ENCODE assay signal across 10 cellular contexts in the genomic region with DNA sequence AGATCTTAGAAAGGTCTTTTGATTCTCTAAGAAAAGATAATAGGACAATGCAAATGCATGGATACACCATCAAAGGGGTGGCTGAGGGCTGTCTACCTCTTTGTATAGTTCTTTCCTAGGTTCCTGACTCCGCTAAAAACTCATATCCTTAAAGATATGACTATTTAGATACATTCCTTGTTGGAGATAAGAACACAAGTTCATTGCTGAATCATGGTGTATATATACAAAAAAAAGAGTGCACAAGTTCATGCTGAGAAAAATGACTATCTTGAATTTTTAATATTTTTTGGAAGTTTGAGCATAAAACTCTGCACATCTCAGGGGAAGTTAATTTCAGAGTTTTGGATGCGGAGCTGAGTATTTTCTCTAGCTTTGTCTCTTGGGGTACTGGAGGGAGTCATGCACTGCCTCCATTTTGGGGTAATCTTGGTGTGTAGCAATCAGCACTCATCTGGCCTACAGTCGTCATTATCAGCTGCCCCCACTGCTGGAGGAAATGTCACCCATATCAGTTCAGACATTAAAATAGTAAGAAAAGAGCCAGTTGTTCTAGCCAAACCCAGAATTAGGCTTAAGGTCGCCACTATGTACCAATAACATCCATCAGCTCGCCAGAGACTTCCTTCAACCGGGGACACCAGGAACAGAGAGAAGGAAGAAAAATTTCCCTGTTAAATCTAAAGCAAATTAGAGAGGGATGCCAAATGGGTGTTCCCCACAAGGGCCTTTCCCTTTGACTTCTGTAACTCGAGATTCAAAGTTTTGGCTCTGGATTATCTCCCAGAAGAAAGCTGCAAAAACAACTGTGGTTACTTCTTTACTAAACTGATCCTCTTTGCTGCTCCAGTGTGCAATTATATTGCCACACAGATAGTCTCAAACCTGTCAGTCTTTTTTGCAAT. TPM values are rescaled to one million over a fixed set of nuclear protein-coding genes. Genes with fewer than 3 reads are reported as not detected.
A peak's percentile ranks its signal among the peaks of the same experiment; 100 is the strongest.
DNase-seq lines count a peak whose midpoint lies in the region; ATAC-seq and TF ChIP-seq lines count a peak whose summit lies in the region.
"Had no signal": no experiment of that assay in that cellular context is flagged by ENCODE, and none has a peak within 500 bp of the region (broad histone marks: within the 10 kb centered on the region; RNA-seq: fewer than 3 reads in every experiment).

No MANE protein-coding gene starts in this region.

- CTCF ChIA-PET in activated CD4-positive, alpha-beta memory T cell treated with anti-CD3 and anti-CD28 coated beads for 36 hours (lab: Charles Lee): interaction anchor here (1.6 to 2.1 kb wide), 2 partner anchors 31 to 37 kb away, joined by 7 to 12 read pairs; no protein-coding TSS in a partner anchor

- POLR2A ChIA-PET in activated CD4-positive, alpha-beta memory T cell treated with anti-CD3 and anti-CD28 coated beads for 36 hours (lab: Charles Lee): interaction anchor here (1.0 to 1.2 kb wide), 3 partner anchors 32 to 49 kb away, joined by 4 read pairs; a partner anchor contains a TSS

- peak overlapping the region; percentile 98 for H3K4me3 Mint-ChIP-seq in activated CD4-positive, alpha-beta memory T cell treated with anti-CD3 and anti-CD28 coated beads for 36 hours

- H3K4me1 Mint-ChIP-seq in activated CD4-positive, alpha-beta memory T cell treated with anti-CD3 and anti-CD28 coated beads for 36 hours (ENCODE audit: low read depth): peaks cover 69% of the 10 kb centered on the region

- no peak overlapping the region for H3K4me3 ChIP-seq in AG10803 (ENCODE audit: low read length)
- peak overlapping the region in 1 of 2 donors; percentile 41 for H3K4me3 ChIP-seq in left lung

- H3K9me3 ChIP-seq in left lung: no peaks in the 10 kb centered on the region

- ATAC-seq in left ventricle myocardium superior (peak; percentile 72), left lung (no peak)

- peaks cover 0 to 11% of the 10 kb centered on the region in 2 donors for H3K27me3 ChIP-seq in left lung

- intact Hi-C loops in activated CD4-positive, alpha-beta memory T cell treated with anti-CD3 and anti-CD28 coated beads for 36 hours (cut with micrococcal nuclease): no loop called here
- intact Hi-C loops in left ventricle myocardium superior (cut with micrococcal nuclease): no loop called here
- intact Hi-C loops in posterior vena cava (cut with DNase I): no loop called here
- intact Hi-C loops in left lung (cut with DNase I): no loop called here

- H3K36me3 ChIP-seq in left lung: no peaks in the 10 kb centered on the region

- TF ChIP-seq POLR2A in GM19193 (IDR thresholded peaks at IDR 0.05; ENCODE audit: extremely low read depth, insufficient read depth, insufficient read length): peak; percentile 40

- H3K4me1 ChIP-seq in left lung: peaks cover 18 to 56% of the 10 kb centered on the region in 2 donors

- no peak overlapping the region for H3K27ac ChIP-seq in left lung

- H3K9me3 Mint-ChIP-seq in activated CD4-positive, alpha-beta memory T cell treated with anti-CD3 and anti-CD28 coated beads for 36 hours: no peaks in the 10 kb centered on the region

- no peaks in the 10 kb centered on the region for H3K27me3 Mint-ChIP-seq in activated CD4-positive, alpha-beta memory T cell treated with anti-CD3 and anti-CD28 coated beads for 36 hours

- peaks cover 46% of the 10 kb centered on the region for H3K36me3 Mint-ChIP-seq in activated CD4-positive, alpha-beta memory T cell treated with anti-CD3 and anti-CD28 coated beads for 36 hours

- TF ChIP-seq CTCF in AG10803 (conservative IDR thresholded peaks at IDR 0.05; ENCODE audit: low read length) (no peak), left lung (IDR thresholded peaks at IDR 0.05) (no peak)

- peak; percentile 34 for DNase-seq in AG10803 (ENCODE audit: low read depth)
- DNase-seq in activated CD4-positive, alpha-beta memory T cell treated with anti-CD3 and anti-CD28 coated beads for 36 hours: peak; percentile 30
- peak; percentile 24 for DNase-seq in left ventricle myocardium superior
- DNase-seq in KG1 (lab: John Stamatoyannopoulos, UW): no peak
- no peak for DNase-seq in posterior vena cava (ENCODE audit: low spot score)
- DNase-seq in left lung: no peak
- DNase-seq in DMS53 treated with DMSO at 0.1 percent for 48 hours (lab: John Stamatoyannopoulos, UW; ENCODE audit: unreplicated experiment): no peak
- DNase-seq: hippocampal formation, NCI-H2171 treated with DMSO at 0.1 percent for 48 hours had no signal

- H3K27ac Mint-ChIP-seq in activated CD4-positive, alpha-beta memory T cell treated with anti-CD3 and anti-CD28 coated beads for 36 hours: peak overlapping the region; percentile 94

RNA-seq across cellular contexts. Expression of a gene that starts 49.0 kb away (rescaled TPM):
- 100 to 1,000 TPM; 228 to 236 TPM for total RNA-seq in activated CD4-positive, alpha-beta memory T cell treated with anti-CD3 and anti-CD28 coated beads for 36 hours
- total RNA-seq in left ventricle myocardium superior (1.4 TPM), posterior vena cava (1 to 10 TPM; 2.3 to 2.6 TPM), left lung (10 to 100 TPM; 10.2 to 27.7 TPM)

RNA-seq across cellular contexts. Expression of a gene that starts 51.8 kb away (rescaled TPM):
- 10 to 100 TPM; 45.9 to 46.4 TPM for total RNA-seq in activated CD4-positive, alpha-beta memory T cell treated with anti-CD3 and anti-CD28 coated beads for 36 hours
- total RNA-seq in left ventricle myocardium superior (46.5 TPM), posterior vena cava (10 to 100 TPM; 35.8 to 47.5 TPM), left lung (10 to 100 TPM; 36.1 to 40.8 TPM)

Comparison
In these comparisons a context has a peak if more than half of its experiments do, and no peak if none do; other contexts are left out.
1. DNase-seq: peak in AG10803 (single experiment), activated CD4-positive, alpha-beta memory T cell treated with anti-CD3 and anti-CD28 coated beads for 36 hours (single experiment) and left ventricle myocardium superior (single experiment); none in KG1 (single experiment), posterior vena cava (single experiment), left lung (0 of 2) and DMS53 treated with DMSO at 0.1 percent for 48 hours (single experiment).
2. RNA of a gene that starts 49.0 kb away (total RNA-seq): 228 to 236 TPM in activated CD4-positive, alpha-beta memory T cell treated with anti-CD3 and anti-CD28 coated beads for 36 hours; 10.2 to 27.7 TPM in left lung, 2.3 to 2.6 TPM in posterior vena cava and 1.4 TPM in left ventricle myocardium superior (single experiment); every median in the first group is over 4 times any median in the second.